7 cellular contexts compared by ENCODE assay signal in genomic region chr16:90023078-90023447, GRCh38. TPM values are rescaled to one million over a fixed set of nuclear protein-coding genes. Genes with fewer than 3 reads are reported as not detected.
DNase-seq lines count a peak whose midpoint lies in the region; ATAC-seq lines count a peak whose summit lies in the region.

No MANE protein-coding gene starts in this region.

- H3K4me1 Mint-ChIP-seq in immature natural killer cell, result peaks cover 27 to 41% of the 10 kb centered on the region in 2 donors

- H3K9ac ChIP-seq in HUES6 (ENCODE audit: low read length), result peak overlapping the region; percentile 71
- peak overlapping the region; percentile 93 for H3K9ac ChIP-seq in adipocyte (ENCODE audit: low read length)
- peak overlapping the region; percentile 73 to 94 (median 91) for H3K9ac ChIP-seq in subcutaneous abdominal adipose tissue (ENCODE audit: low read length in 5 of 5)

- H3K9me3 ChIP-seq in HUES6 (ENCODE audit: control insufficient read depth, insufficient read depth, low read depth, low read length) (no peaks in the 10 kb centered on the region), adipocyte (ENCODE audit: control insufficient read depth, low read length) (no peaks in the 10 kb centered on the region), subcutaneous abdominal adipose tissue (ENCODE audit: control insufficient read depth in 5 of 5, low read length in 5 of 5) (no peaks in the 10 kb centered on the region)

- peak overlapping the region; percentile 48; the same call in 1 of the 2 replicates for H3K27ac ChIP-seq in HUES6 (ENCODE audit: low read depth, low read length)
- peak overlapping the region; percentile 60 for H3K27ac ChIP-seq in subcutaneous abdominal adipose tissue (ENCODE audit: low read depth, low read length)

- H3K27me3 Mint-ChIP-seq in immature natural killer cell (ENCODE audit: low read depth in 3 of 3), result peaks cover 4 to 9% (median 6%) of the 10 kb centered on the region in 3 donors

- peak overlapping the region; percentile 76 to 83 (median 83) for H3K4me3 Mint-ChIP-seq in immature natural killer cell

- H3K4me1 ChIP-seq in HUES6 (ENCODE audit: control insufficient read depth, insufficient read depth, low read length), result peaks cover 30% of the 10 kb centered on the region
- H3K4me1 ChIP-seq in adipocyte (ENCODE audit: control insufficient read depth, insufficient read depth, low read length), result peaks cover 19% of the 10 kb centered on the region
- peaks cover 4 to 32% (median 23%) of the 10 kb centered on the region in 5 donors for H3K4me1 ChIP-seq in subcutaneous abdominal adipose tissue (ENCODE audit: control insufficient read depth in 5 of 5, insufficient read depth in 5 of 5, low read length in 5 of 5)

- ATAC-seq in GM18520 (IDR thresholded peaks at IDR 0.05; ENCODE audit: unreplicated experiment), result no peak

- H3K36me3 Mint-ChIP-seq in immature natural killer cell, result no peaks in the 10 kb centered on the region

- DNase-seq in adipocyte (ENCODE audit: low read depth), result no peak
- no peak for DNase-seq in immature natural killer cell
- no peak for DNase-seq in stimulated activated CD4-positive, alpha-beta T cell treated with anti-CD3 and anti-CD28 coated beads, Interleukin-12 subunit alpha, Interleukin-12 subunit beta, amount 100 ng/mL, for 4 hours
- no peak for DNase-seq in NCI-H1694 (lab: John Stamatoyannopoulos, UW)

- H3K27me3 ChIP-seq in HUES6 (ENCODE audit: control insufficient read depth, insufficient read depth, low read length) (peaks cover 6% of the 10 kb centered on the region; the same call in 1 of the 2 replicates), adipocyte (replicated peaks; ENCODE audit: control insufficient read depth, insufficient read depth, low read length) (no peaks in the 10 kb centered on the region), subcutaneous abdominal adipose tissue (ENCODE audit: control insufficient read depth in 5 of 5, insufficient read depth in 4 of 5, low read length in 5 of 5) (no peaks in the 10 kb centered on the region)

- H3K36me3 ChIP-seq in HUES6 (ENCODE audit: control insufficient read depth, insufficient read depth, low read length) (no peaks in the 10 kb centered on the region), adipocyte (ENCODE audit: control insufficient read depth, insufficient read depth, low read length, severe bottlenecking) (no peaks in the 10 kb centered on the region), subcutaneous abdominal adipose tissue (ENCODE audit: control insufficient read depth in 5 of 5, insufficient read depth in 5 of 5, low read length in 5 of 5) (peaks cover 0 to 6% (median 4%) of the 10 kb centered on the region in 5 donors)

- H3K4me3 ChIP-seq in HUES6 (ENCODE audit: low read depth, low read length) (peak overlapping the region; percentile 65), adipocyte (ENCODE audit: low read length) (peak overlapping the region; percentile 92), subcutaneous abdominal adipose tissue (ENCODE audit: low read depth in 1 of 5, low read length in 5 of 5) (peak overlapping the region; percentile 63 to 80 (median 74))

- peaks cover 0 to 2% (median 0%) of the 10 kb centered on the region in 6 donors for H3K9me3 Mint-ChIP-seq in immature natural killer cell

- no peak overlapping the region for H3K27ac Mint-ChIP-seq in immature natural killer cell

RNA-seq across cellular contexts. Expression of gene DBNDD1, which starts 3.8 kb away (rescaled TPM):
- not detected for polyA plus RNA-seq in immature natural killer cell

RNA-seq across cellular contexts. Expression of gene PRDM7, which starts 54.1 kb away (rescaled TPM):
- not detected for polyA plus RNA-seq in immature natural killer cell
